8 cellular contexts compared by ENCODE assay signal in genomic region chr16:17364319-17365210, GRCh38.
DNase-seq lines count a peak whose midpoint lies in the region; ATAC-seq and TF ChIP-seq lines count a peak whose summit lies in the region.

No MANE protein-coding gene starts in this region.

- H3K79me2 ChIP-seq in OCI-LY1 (ENCODE audit: insufficient read depth, low read length): 0 out of 2 replicates have a peak, but pooled peaks cover 16% of the 10 kb centered on the region

- peak overlapping the region; percentile 93 for H3K27ac Mint-ChIP-seq in CD4-positive, alpha-beta T cell

- peak overlapping the region; percentile 47 for H3K4me2 ChIP-seq in OCI-LY1 (ENCODE audit: low read length)

- H3K9me3 ChIP-seq in CD4-positive, alpha-beta T cell (ENCODE audit: control insufficient read depth, low read length): no peaks in the 10 kb centered on the region
- H3K9me3 ChIP-seq in OCI-LY1 (ENCODE audit: low read length) (no peaks in the 10 kb centered on the region), neutrophil (no peaks in the 10 kb centered on the region)

- no peak for TF ChIP-seq POLR2A in lower leg skin (IDR thresholded peaks at IDR 0.05)

- in situ Hi-C loops in astrocyte of the spinal cord (cut with HindIII; ENCODE audit: low sequenced_read_pairs): no loop called here

- CTCF ChIA-PET in CD4-positive, alpha-beta T cell (lab: Charles Lee): interaction anchor here (0.9 to 1.7 kb wide), 3 partner anchors 19 to 171 kb away, joined by 3 to 4 read pairs (median 3); no protein-coding TSS in a partner anchor

- H3K27ac ChIP-seq in CD4-positive, alpha-beta T cell (ENCODE audit: low read depth, low read length): peak overlapping the region; percentile 92
- H3K27ac ChIP-seq in OCI-LY1 (ENCODE audit: low read depth, low read length, poor library complexity, severe bottlenecking) (peak overlapping the region; percentile 96), neutrophil (peak overlapping the region; percentile 42)

- H3K9ac ChIP-seq in OCI-LY1 (ENCODE audit: low read length): peak overlapping the region; percentile 9; the same call in 1 of the 2 replicates

- peak overlapping the region; percentile 40 for H3K4me3 Mint-ChIP-seq in CD4-positive, alpha-beta T cell

- TF ChIP-seq CTCF in CD4-positive, alpha-beta T cell (IDR thresholded peaks at IDR 0.05): no peak
- TF ChIP-seq CTCF in OCI-LY1 (IDR thresholded peaks at IDR 0.05; ENCODE audit: low read length) (no peak), astrocyte of the spinal cord (IDR thresholded peaks at IDR 0.05; ENCODE audit: low read depth, low read length) (no peak), neutrophil (IDR thresholded peaks at IDR 0.05) (no peak), lower leg skin (IDR thresholded peaks at IDR 0.05) (no peak)

- H3K27me3 ChIP-seq in CD4-positive, alpha-beta T cell (ENCODE audit: control insufficient read depth, insufficient read depth, low read length): no peaks in the 10 kb centered on the region
- H3K27me3 ChIP-seq in OCI-LY1 (ENCODE audit: insufficient read depth, low read length) (no peaks in the 10 kb centered on the region), neutrophil (no peaks in the 10 kb centered on the region)

- WGBS in lower leg skin, 2 donors: 19 to 21% methylated on average over 18 of the region's 18 CpGs

- no peaks in the 10 kb centered on the region for H3K27me3 Mint-ChIP-seq in CD4-positive, alpha-beta T cell

- H3K4me1 ChIP-seq in OCI-LY1 (ENCODE audit: insufficient read depth, low read length, severe bottlenecking): peaks cover 98% of the 10 kb centered on the region
- peaks cover 63 to 87% of the 10 kb centered on the region in 2 experiments for H3K4me1 ChIP-seq in neutrophil (ENCODE audit: control insufficient read depth in 1 of 2, insufficient read depth in 1 of 2, low read depth in 1 of 2, low read length in 1 of 2)

- no peak overlapping the region for H3K4me3 ChIP-seq in OCI-LY1 (ENCODE audit: low read depth, low read length, poor library complexity, severe bottlenecking)
- H3K4me3 ChIP-seq in astrocyte of the spinal cord (ENCODE audit: low read depth, low read length): no peak overlapping the region
- H3K4me3 ChIP-seq in neutrophil (ENCODE audit: low read depth in 1 of 2, low read length in 1 of 2): no peak overlapping the region
- no peak overlapping the region for H3K4me3 ChIP-seq in lower leg skin (ENCODE audit: low read depth, poor library complexity, severe bottlenecking)

- H4K20me1 ChIP-seq in OCI-LY1 (ENCODE audit: insufficient read depth, low read length): no peaks in the 10 kb centered on the region

- DNase-seq in CD4-positive, alpha-beta T cell: peak in 9 of 10 experiments; percentile 37 to 77 (median 50)
- DNase-seq in astrocyte of the spinal cord (ENCODE audit: low read depth, low spot score) (peak; percentile 92), lower leg skin (ENCODE audit: low spot score in 2 of 2) (no peak), epidermal melanocyte (ENCODE audit: insufficient read length, low spot score) (no peak)

- intact Hi-C loops in CD4-positive, alpha-beta T cell (cut with DNase I, micrococcal nuclease): loop anchor here (1.0 to 5.0 kb wide), 3 partner anchors 33 to 351 kb away; no protein-coding TSS in a partner anchor
- intact Hi-C loops in lower leg skin (cut with DNase I; ENCODE audit: low total_unique reads): no loop called here

- 0 out of 2 replicates have a peak, but pooled peaks cover 3% of the 10 kb centered on the region for H3F3A ChIP-seq in OCI-LY1 (ENCODE audit: insufficient read depth, low read length)

- POLR2A ChIA-PET in CD4-positive, alpha-beta T cell (lab: Charles Lee): interaction anchor here (0.5 to 3.2 kb wide), 15 partner anchors 13 to 1437 kb away, joined by 3 to 16 read pairs (median 3); partner anchors contain the start of gene ARL6IP1

- H3K36me3 ChIP-seq in OCI-LY1 (ENCODE audit: insufficient read depth, low read length) (peaks cover 8% of the 10 kb centered on the region; the same call in 1 of the 2 replicates), neutrophil (no peaks in the 10 kb centered on the region)

- H3K36me3 Mint-ChIP-seq in CD4-positive, alpha-beta T cell (ENCODE audit: low read depth): peaks cover 4% of the 10 kb centered on the region

- H3K9me2 ChIP-seq in OCI-LY1 (ENCODE audit: low read depth, low read length): no peaks in the 10 kb centered on the region

- H3K9me3 Mint-ChIP-seq in CD4-positive, alpha-beta T cell: no peaks in the 10 kb centered on the region

- no peak overlapping the region for H2AFZ ChIP-seq in OCI-LY1 (ENCODE audit: low read length)

- ATAC-seq in CD4-positive, alpha-beta T cell (ENCODE audit: poor library complexity): peak; percentile 82
- ATAC-seq in HG03159 (IDR thresholded peaks at IDR 0.05; ENCODE audit: unreplicated experiment) (no peak), GM18909 (IDR thresholded peaks at IDR 0.05; ENCODE audit: poor library complexity, unreplicated experiment) (no peak)

- H3K4me1 Mint-ChIP-seq in CD4-positive, alpha-beta T cell (ENCODE audit: low read depth): peaks cover 99% of the 10 kb centered on the region

Comparison
In these comparisons a context has a peak if more than half of its experiments do, and no peak if none do; other contexts are left out.
1. DNase-seq: peak in CD4-positive, alpha-beta T cell (9 of 10) and astrocyte of the spinal cord (single experiment); none in lower leg skin (0 of 2) and epidermal melanocyte (single experiment).
2. H3K27ac ChIP-seq: peak in every context shown above with its lines; median percentile 96 in OCI-LY1; 92 in CD4-positive, alpha-beta T cell; 42 in neutrophil.